ENCODE assay signal across 8 cellular contexts in genomic region chr5:151745071-151745705, GRCh38. TPM values are rescaled to one million over a fixed set of nuclear protein-coding genes. Genes with fewer than 3 reads are reported as not detected.
DNase-seq lines count a peak whose midpoint lies in the region; ATAC-seq and TF ChIP-seq lines count a peak whose summit lies in the region.

No MANE protein-coding gene starts in this region.

- H3K4me3 Mint-ChIP-seq in activated CD4-positive, alpha-beta T cell treated with anti-CD3 and anti-CD28 coated beads, Interleukin-2, amount 10 ng/mL, durations not matched to agents 24 days and 14 days: peak overlapping the region; percentile 52

- no peaks in the 10 kb centered on the region for H3K27me3 ChIP-seq in neutrophil

- peak; percentile 75 for DNase-seq in activated CD4-positive, alpha-beta T cell treated with anti-CD3 and anti-CD28 coated beads, Interleukin-2, amount 10 ng/mL, durations not matched to agents 24 days and 14 days
- DNase-seq in epidermal melanocyte (ENCODE audit: insufficient read length, low spot score) (peak; percentile 43), NCI-H1436 treated with DMSO at 0.1 percent for 48 hours (lab: John Stamatoyannopoulos, UW) (no peak)

- peaks cover 37% of the 10 kb centered on the region for H3K36me3 Mint-ChIP-seq in activated CD4-positive, alpha-beta T cell treated with anti-CD3 and anti-CD28 coated beads, Interleukin-2, amount 10 ng/mL, durations not matched to agents 24 days and 14 days (ENCODE audit: low read depth)

- no peaks in the 10 kb centered on the region for H3K27me3 Mint-ChIP-seq in activated CD4-positive, alpha-beta T cell treated with anti-CD3 and anti-CD28 coated beads, Interleukin-2, amount 10 ng/mL, durations not matched to agents 24 days and 14 days

- peak; percentile 31 for ATAC-seq in GM18499 (IDR thresholded peaks at IDR 0.05; ENCODE audit: insufficient read depth, unreplicated experiment)
- ATAC-seq in HG03066 (IDR thresholded peaks at IDR 0.05; ENCODE audit: low read depth, unreplicated experiment): peak; percentile 51
- ATAC-seq in GM19023 (IDR thresholded peaks at IDR 0.05; ENCODE audit: unreplicated experiment): no peak
- no peak for ATAC-seq in GM21526 (IDR thresholded peaks at IDR 0.05; ENCODE audit: low FRiP score, unreplicated experiment)

- TF ChIP-seq CTCF in neutrophil (IDR thresholded peaks at IDR 0.05): no peak

- H3K36me3 ChIP-seq in neutrophil: peaks cover 46% of the 10 kb centered on the region

- H3K4me3 ChIP-seq in neutrophil (ENCODE audit: low read depth in 1 of 2, low read length in 1 of 2): no peak overlapping the region

- peaks cover 40% of the 10 kb centered on the region for H3K4me1 Mint-ChIP-seq in activated CD4-positive, alpha-beta T cell treated with anti-CD3 and anti-CD28 coated beads, Interleukin-2, amount 10 ng/mL, durations not matched to agents 24 days and 14 days

- no peaks in the 10 kb centered on the region for H3K9me3 ChIP-seq in neutrophil

- intact Hi-C loops in activated CD4-positive, alpha-beta T cell treated with anti-CD3 and anti-CD28 coated beads, Interleukin-2, amount 10 ng/mL, durations not matched to agents 24 days and 14 days (cut with micrococcal nuclease): loop anchor here (10.0 kb wide), 1 partner anchor 300 kb away; the partner anchor contains the start of gene SLC36A1

- peaks cover 20 to 23% of the 10 kb centered on the region in 2 experiments for H3K4me1 ChIP-seq in neutrophil (ENCODE audit: control insufficient read depth in 1 of 2, insufficient read depth in 1 of 2, low read depth in 1 of 2, low read length in 1 of 2)

- no peaks in the 10 kb centered on the region for H3K9me3 Mint-ChIP-seq in activated CD4-positive, alpha-beta T cell treated with anti-CD3 and anti-CD28 coated beads, Interleukin-2, amount 10 ng/mL, durations not matched to agents 24 days and 14 days

- peak overlapping the region; percentile 45 for H3K27ac Mint-ChIP-seq in activated CD4-positive, alpha-beta T cell treated with anti-CD3 and anti-CD28 coated beads, Interleukin-2, amount 10 ng/mL, durations not matched to agents 24 days and 14 days

- peak overlapping the region; percentile 54 for H3K27ac ChIP-seq in neutrophil

RNA-seq across cellular contexts. Expression of gene ATOX1, which starts 13.2 kb away (rescaled TPM):
- 75.6 and 78.4 TPM in 2 replicates for total RNA-seq in activated CD4-positive, alpha-beta T cell treated with anti-CD3 and anti-CD28 coated beads, Interleukin-2, amount 10 ng/mL, durations not matched to agents 24 days and 14 days

RNA-seq across cellular contexts. Expression of gene G3BP1, which starts 26.6 kb away (rescaled TPM):
- total RNA-seq in activated CD4-positive, alpha-beta T cell treated with anti-CD3 and anti-CD28 coated beads, Interleukin-2, amount 10 ng/mL, durations not matched to agents 24 days and 14 days: 362 and 367 TPM in 2 replicates

RNA-seq across cellular contexts. Expression of gene SPARC, which starts 58.5 kb away (rescaled TPM):
- not detected in 2 replicates for total RNA-seq in activated CD4-positive, alpha-beta T cell treated with anti-CD3 and anti-CD28 coated beads, Interleukin-2, amount 10 ng/mL, durations not matched to agents 24 days and 14 days

Comparison
In these comparisons a context has a peak if more than half of its experiments do, and no peak if none do; other contexts are left out.
1. ATAC-seq: peak in GM18499 (single experiment) and HG03066 (single experiment); none in GM19023 (single experiment) and GM21526 (single experiment).